In the genomic region with DNA sequence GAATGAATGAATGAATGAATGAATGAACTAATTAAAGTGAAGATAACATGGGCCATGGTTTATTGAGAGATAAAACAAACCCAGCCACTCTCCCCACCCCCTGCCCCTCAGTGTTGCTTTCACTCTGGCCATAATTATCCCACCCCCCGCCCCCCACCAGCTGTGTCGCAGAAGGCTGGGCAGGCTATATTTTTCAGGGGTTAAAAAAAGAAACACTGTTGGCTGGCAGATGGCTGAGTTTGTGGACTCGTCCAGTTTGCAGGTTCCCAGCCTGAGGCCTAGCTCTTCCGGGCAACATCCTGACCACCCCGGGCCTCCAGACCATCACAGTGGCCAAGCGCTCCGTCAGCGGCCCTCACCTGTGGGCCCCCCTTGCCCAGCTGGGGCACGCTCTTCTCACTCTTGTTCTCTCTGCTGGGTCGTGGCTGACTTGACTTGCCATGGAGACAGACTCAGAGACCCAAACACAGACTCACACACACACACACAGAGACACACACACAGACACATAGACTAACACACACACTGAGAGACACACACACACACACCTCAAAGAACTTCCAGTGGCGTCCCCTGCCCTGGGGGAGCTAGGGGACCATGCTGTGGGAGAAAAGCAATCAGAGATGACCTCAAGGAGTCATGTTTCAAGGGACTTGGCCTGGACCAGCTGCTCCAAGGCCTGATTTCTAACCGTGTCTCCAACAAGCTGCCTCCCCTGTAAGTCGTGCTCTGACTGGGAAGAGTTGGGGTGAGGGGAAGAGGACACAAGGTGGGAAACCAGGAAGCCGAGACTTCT, we compare ENCODE assay signal across 27 cellular contexts. TPM values are rescaled to one million over a fixed set of nuclear protein-coding genes. Genes with fewer than 3 reads are reported as not detected.
DNase-seq lines count a peak whose midpoint lies in the region; TF ChIP-seq lines count a peak whose summit lies in the region.
"Had no signal": no experiment of that assay in that cellular context is flagged by ENCODE, and none has a peak within 500 bp of the region (broad histone marks: within the 10 kb centered on the region; RNA-seq: fewer than 3 reads in every experiment).

No MANE protein-coding gene starts in this region.

- peaks cover 7 to 91% (median 63%) of the 10 kb centered on the region in 3 experiments for H3K27me3 ChIP-seq in neuronal stem cell (ENCODE audit: control insufficient read depth in 3 of 3, insufficient read depth in 3 of 3, low read depth in 1 of 3, low read length in 3 of 3)

- H2AFZ ChIP-seq in neuronal stem cell (ENCODE audit: low read length), result no peak overlapping the region

- no peak overlapping the region for H3K4me2 ChIP-seq in neuronal stem cell (ENCODE audit: insufficient read depth, low read length, poor library complexity, severe bottlenecking)
- H3K4me2 ChIP-seq: KMS-11 had no signal

- H2BK120ac ChIP-seq in neuronal stem cell (ENCODE audit: low read depth, low read length), result no peak overlapping the region

- H3K36me3 ChIP-seq in neuronal stem cell (replicated peaks in 1 of 2; ENCODE audit: control insufficient read depth in 2 of 2, insufficient read depth in 2 of 2, low read length in 2 of 2), result no peaks in the 10 kb centered on the region
- H3K36me3 ChIP-seq: adrenal gland, breast epithelium, heart right ventricle, vagina had no signal

- H3K4ac ChIP-seq in neuronal stem cell (ENCODE audit: low read length), result no peak overlapping the region

- WGBS in neuronal stem cell (ENCODE audit: extremely low coverage in 2 of 2, insufficient read length in 2 of 2, insufficient replicate concordance in 1 of 2), 2 donors, result no CpG with 5 or more reads among the region's 14 CpGs

- peak overlapping the region; percentile 47 for H3K14ac ChIP-seq in neuronal stem cell (ENCODE audit: low read length)

- no peak overlapping the region for H3K27ac Mint-ChIP-seq in chondrocyte (ENCODE audit: unreplicated experiment)
- no peak overlapping the region for H3K27ac Mint-ChIP-seq in activated CD4-positive, alpha-beta memory T cell treated with anti-CD3 and anti-CD28 coated beads, Interleukin-2, amount 10 ng/mL, durations not matched to agents 7 days and 5 days
- H3K27ac Mint-ChIP-seq: activated CD4-positive, alpha-beta T cell treated with anti-CD3 and anti-CD28 coated beads, Interleukin-2, amount 10 ng/mL, durations not matched to agents 24 days and 14 days; dendritic cell treated with granulocyte-macrophage colony-stimulating factor and Interleukin-4, amounts not matched to agents 40 ng/mL and 50 ng/mL, for 4 days; T-cell had no signal

- H3K36me3 Mint-ChIP-seq in chondrocyte (ENCODE audit: low read depth), result no peaks in the 10 kb centered on the region
- no peaks in the 10 kb centered on the region for H3K36me3 Mint-ChIP-seq in activated CD4-positive, alpha-beta memory T cell treated with anti-CD3 and anti-CD28 coated beads, Interleukin-2, amount 10 ng/mL, durations not matched to agents 7 days and 5 days (ENCODE audit: low read depth)
- H3K36me3 Mint-ChIP-seq: T-cell had no signal

- H3K27me3 Mint-ChIP-seq in chondrocyte (ENCODE audit: low read depth), result peaks cover 30% of the 10 kb centered on the region
- peaks cover 65% of the 10 kb centered on the region for H3K27me3 Mint-ChIP-seq in activated CD4-positive, alpha-beta memory T cell treated with anti-CD3 and anti-CD28 coated beads, Interleukin-2, amount 10 ng/mL, durations not matched to agents 7 days and 5 days

- H3K18ac ChIP-seq in neuronal stem cell (ENCODE audit: low read length), result peak overlapping the region; percentile 2

- H4K8ac ChIP-seq in neuronal stem cell (ENCODE audit: low read depth, low read length), result no peak overlapping the region

- H2BK5ac ChIP-seq in neuronal stem cell (ENCODE audit: low read length), result no peak overlapping the region

- POLR2A ChIA-PET in activated CD4-positive, alpha-beta memory T cell treated with anti-CD3 and anti-CD28 coated beads, Interleukin-2, amount 10 ng/mL, durations not matched to agents 7 days and 5 days (lab: Charles Lee), result no interaction called here

- H3K4me1 Mint-ChIP-seq in chondrocyte (ENCODE audit: low read depth), result peaks cover 11% of the 10 kb centered on the region
- H3K4me1 Mint-ChIP-seq in activated CD4-positive, alpha-beta memory T cell treated with anti-CD3 and anti-CD28 coated beads, Interleukin-2, amount 10 ng/mL, durations not matched to agents 7 days and 5 days, result peaks cover 9% of the 10 kb centered on the region

- peaks cover 13% of the 10 kb centered on the region in 2 donors for H3K4me1 ChIP-seq in neuronal stem cell (ENCODE audit: control insufficient read depth in 2 of 2, insufficient read depth in 1 of 2, low read depth in 1 of 2, low read length in 2 of 2)

- H3K9ac ChIP-seq in neuronal stem cell (ENCODE audit: low read depth, low read length, poor library complexity), result no peak overlapping the region
- H3K9ac ChIP-seq: KMS-11 had no signal

- DNase-seq in NCI-H2171 treated with DMSO at 0.1 percent for 48 hours (lab: John Stamatoyannopoulos, UW), result peak; percentile 57
- DNase-seq in NCI-H2171 (lab: John Stamatoyannopoulos, UW), result no peak
- DNase-seq in NCI-H146 (lab: John Stamatoyannopoulos, UW), result peak; percentile 47
- DNase-seq in chondrocyte (ENCODE audit: low spot score), result peak; percentile 42
- no peak for DNase-seq in neuronal stem cell (ENCODE audit: low spot score)
- no peak for DNase-seq in stimulated activated naive CD4-positive, alpha-beta T cell treated with Interleukin-2 at 50 U/mL for 16 hours (lab: John Stamatoyannopoulos, UW)
- no peak for DNase-seq in activated CD4-positive, alpha-beta memory T cell treated with anti-CD3 and anti-CD28 coated beads, Interleukin-2, amount 10 ng/mL, durations not matched to agents 7 days and 5 days
- DNase-seq in cortex of kidney (lab: John Stamatoyannopoulos, UW), result no peak
- DNase-seq: 8988T; activated CD4-positive, alpha-beta T cell treated with anti-CD3 and anti-CD28 coated beads, Interleukin-2, amount 10 ng/mL, durations not matched to agents 24 days and 14 days; activated effector memory CD4-positive, alpha-beta T cell treated with Interleukin-2 at 50 U/mL for 16 hours; adrenal gland; AML-193; heart right ventricle; left ventricle myocardium superior; NCI-H2029; OCI-M1; right cardiac atrium; SIG-M5; T-cell had no signal

- no peak overlapping the region for H2BK12ac ChIP-seq in neuronal stem cell (ENCODE audit: low read length)

- H2AK5ac ChIP-seq in neuronal stem cell (ENCODE audit: low read depth, low read length), result peak overlapping the region; percentile 60

- H3K79me1 ChIP-seq in neuronal stem cell (ENCODE audit: low read depth, low read length), result no peaks in the 10 kb centered on the region

- H3K4me3 Mint-ChIP-seq in chondrocyte (ENCODE audit: unreplicated experiment), result no peak overlapping the region
- no peak overlapping the region for H3K4me3 Mint-ChIP-seq in activated CD4-positive, alpha-beta memory T cell treated with anti-CD3 and anti-CD28 coated beads, Interleukin-2, amount 10 ng/mL, durations not matched to agents 7 days and 5 days
- H3K4me3 Mint-ChIP-seq: activated CD4-positive, alpha-beta T cell treated with anti-CD3 and anti-CD28 coated beads, Interleukin-2, amount 10 ng/mL, durations not matched to agents 24 days and 14 days; dendritic cell treated with granulocyte-macrophage colony-stimulating factor and Interleukin-4, amounts not matched to agents 40 ng/mL and 50 ng/mL, for 4 days; T-cell had no signal

- no peaks in the 10 kb centered on the region for H3K9me3 Mint-ChIP-seq in chondrocyte (ENCODE audit: low read depth)
- H3K9me3 Mint-ChIP-seq in activated CD4-positive, alpha-beta memory T cell treated with anti-CD3 and anti-CD28 coated beads, Interleukin-2, amount 10 ng/mL, durations not matched to agents 7 days and 5 days, result no peaks in the 10 kb centered on the region
- H3K9me3 Mint-ChIP-seq: activated CD4-positive, alpha-beta T cell treated with anti-CD3 and anti-CD28 coated beads, Interleukin-2, amount 10 ng/mL, durations not matched to agents 24 days and 14 days; dendritic cell treated with granulocyte-macrophage colony-stimulating factor and Interleukin-4, amounts not matched to agents 40 ng/mL and 50 ng/mL, for 4 days; T-cell had no signal

- no peak for TF ChIP-seq CTCF in chondrocyte (IDR thresholded peaks at IDR 0.05)

- no peak overlapping the region for H3K23ac ChIP-seq in neuronal stem cell (ENCODE audit: low read depth, low read length, poor library complexity)

- CTCF ChIA-PET in activated CD4-positive, alpha-beta memory T cell treated with anti-CD3 and anti-CD28 coated beads, Interleukin-2, amount 10 ng/mL, durations not matched to agents 7 days and 5 days (lab: Charles Lee), result no interaction called here

- no peak overlapping the region for H3K27ac ChIP-seq in neuronal stem cell (replicated peaks; ENCODE audit: low read length)
- H3K27ac ChIP-seq: adrenal gland, breast epithelium, heart right ventricle, KMS-11, vagina had no signal

- peak overlapping the region; percentile 43 for H4K91ac ChIP-seq in neuronal stem cell (ENCODE audit: low read depth, low read length, poor library complexity)

- no peak overlapping the region for H2BK15ac ChIP-seq in neuronal stem cell (ENCODE audit: low read length)

- H3K9me3 ChIP-seq in neuronal stem cell (replicated peaks in 1 of 2; ENCODE audit: control insufficient read depth in 2 of 2, insufficient read depth in 1 of 2, low read depth in 1 of 2, low read length in 2 of 2), result no peaks in the 10 kb centered on the region
- H3K9me3 ChIP-seq: adrenal gland, breast epithelium, heart right ventricle, vagina had no signal

- H3K4me3 ChIP-seq in neuronal stem cell (ENCODE audit: low read length in 2 of 2), result no peak overlapping the region
- H3K4me3 ChIP-seq: adrenal gland, breast epithelium, heart right ventricle, vagina had no signal

RNA-seq across cellular contexts. Expression of a gene that starts 2.2 kb away (rescaled TPM):
- total RNA-seq in chondrocyte, result 0.26 to 0.92 TPM (median 0.27 TPM) in 3 replicates
- 0.20 TPM for polyA plus RNA-seq in neuronal stem cell (2013, experiment 1 of 2)
- polyA plus RNA-seq in neuronal stem cell (2013, experiment 2 of 2), result 0.22 TPM
- total RNA-seq in activated CD4-positive, alpha-beta memory T cell treated with anti-CD3 and anti-CD28 coated beads, Interleukin-2, amount 10 ng/mL, durations not matched to agents 7 days and 5 days, result not detected
- total RNA-seq: activated CD4-positive, alpha-beta T cell treated with anti-CD3 and anti-CD28 coated beads, Interleukin-2, amount 10 ng/mL, durations not matched to agents 24 days and 14 days; adrenal gland; breast epithelium; endothelial cell of umbilical vein; heart right ventricle; HT-29; left ventricle myocardium superior; NCI-H460; right cardiac atrium; vagina had no signal
- polyA plus RNA-seq: adrenal gland, heart right ventricle, right cardiac atrium had no signal

Comparison
In these comparisons a context has a peak if more than half of its experiments do, and no peak if none do; other contexts are left out.
1. DNase-seq: peak in NCI-H2171 treated with DMSO at 0.1 percent for 48 hours (single experiment), NCI-H146 (single experiment) and chondrocyte (single experiment); none in NCI-H2171 (single experiment), neuronal stem cell (single experiment), stimulated activated naive CD4-positive, alpha-beta T cell treated with Interleukin-2 at 50 U/mL for 16 hours (single experiment), activated CD4-positive, alpha-beta memory T cell treated with anti-CD3 and anti-CD28 coated beads, Interleukin-2, amount 10 ng/mL, durations not matched to agents 7 days and 5 days (single experiment) and cortex of kidney (single experiment).